9 cellular contexts compared by ENCODE assay signal in the genomic region with DNA sequence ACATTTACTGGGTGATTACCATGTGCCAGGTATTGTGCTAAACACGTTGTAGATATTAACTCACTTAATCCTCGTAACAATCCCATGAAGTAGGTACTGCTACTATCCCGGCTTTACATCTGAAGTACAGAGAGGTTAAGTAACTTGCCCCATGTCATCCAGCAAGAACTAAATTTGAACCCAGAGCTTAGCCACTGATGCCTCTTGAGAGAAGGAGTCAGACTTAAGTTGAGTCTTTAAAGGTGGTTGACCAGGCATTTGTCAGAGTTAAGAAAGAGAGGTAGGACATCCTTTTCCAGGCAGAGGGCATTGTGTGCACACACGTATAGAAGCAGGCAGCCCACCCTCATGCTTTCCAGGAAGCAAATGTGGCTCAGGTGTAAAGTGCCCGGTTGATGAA. TPM values are rescaled to one million over a fixed set of nuclear protein-coding genes. Genes with fewer than 3 reads are reported as not detected.
DNase-seq lines count a peak whose midpoint lies in the region; ATAC-seq and TF ChIP-seq lines count a peak whose summit lies in the region.
"Had no signal": no experiment of that assay in that cellular context is flagged by ENCODE, and none has a peak within 500 bp of the region (broad histone marks: within the 10 kb centered on the region; RNA-seq: fewer than 3 reads in every experiment).

No MANE protein-coding gene starts in this region.

- H3K27ac ChIP-seq in OCI-LY7 (ENCODE audit: low read depth, low read length, poor library complexity, severe bottlenecking) (peak overlapping the region; percentile 96), stomach smooth muscle (ENCODE audit: low read length) (peak overlapping the region; percentile 6), upper lobe of left lung (peak overlapping the region in 2 of 4 donors; percentile 75 to 78)

- H3K27me3 ChIP-seq in iPS-15b (ENCODE audit: control insufficient read depth, insufficient read depth, low read length): peaks cover 48% of the 10 kb centered on the region
- no peaks in the 10 kb centered on the region for H3K27me3 ChIP-seq in stomach smooth muscle (ENCODE audit: control insufficient read depth in 1 of 2, insufficient read depth in 2 of 2, low read length in 2 of 2)
- H3K27me3 ChIP-seq in upper lobe of left lung: no peaks in the 10 kb centered on the region
- H3K27me3 ChIP-seq: colonic mucosa had no signal

- H4K20me1 ChIP-seq in OCI-LY7 (ENCODE audit: insufficient read depth, low read length): peaks cover 9% of the 10 kb centered on the region; the same call in 1 of the 2 replicates

- H2AFZ ChIP-seq in OCI-LY7 (ENCODE audit: low read length): no peak overlapping the region

- H3K9me3 ChIP-seq in OCI-LY7 (ENCODE audit: low read length): peaks cover 14% of the 10 kb centered on the region
- no peaks in the 10 kb centered on the region for H3K9me3 ChIP-seq in iPS-15b (ENCODE audit: control insufficient read depth, insufficient read depth, low read length)
- H3K9me3 ChIP-seq in stomach smooth muscle (ENCODE audit: control insufficient read depth in 2 of 2, low read length in 2 of 2): no peaks in the 10 kb centered on the region
- H3K9me3 ChIP-seq in upper lobe of left lung: no peaks in the 10 kb centered on the region
- H3K9me3 ChIP-seq: colonic mucosa had no signal

- H3K4me3 Mint-ChIP-seq in activated naive CD4-positive, alpha-beta T cell treated with anti-CD3 and anti-CD28 coated beads for 36 hours: peak overlapping the region; percentile 87

- no peaks in the 10 kb centered on the region for H3K9me2 ChIP-seq in OCI-LY7 (ENCODE audit: insufficient read depth, low read length)

- intact Hi-C loops in activated naive CD4-positive, alpha-beta T cell treated with anti-CD3 and anti-CD28 coated beads for 36 hours (cut with micrococcal nuclease): loop anchor here (1.0 to 10.0 kb wide), 8 partner anchors 13 to 993 kb away; a partner anchor contains a TSS
- intact Hi-C loops in OCI-LY7 (cut with micrococcal nuclease; ENCODE audit: unreplicated experiment): loop anchor here (1.0 to 10.0 kb wide), 7 partner anchors 11 to 1557 kb away; a partner anchor contains a TSS

- POLR2A ChIA-PET in OCI-LY7 (lab: Charles Lee): interaction anchor here (0.6 to 2.2 kb wide), 10 partner anchors 8 to 903 kb away, joined by 3 to 19 read pairs (median 3); no protein-coding TSS in a partner anchor

- H3K27me3 Mint-ChIP-seq in activated naive CD4-positive, alpha-beta T cell treated with anti-CD3 and anti-CD28 coated beads for 36 hours (ENCODE audit: low read depth): peaks cover 8% of the 10 kb centered on the region

- H3K9ac ChIP-seq in iPS-15b (ENCODE audit: low read depth, low read length) (no peak overlapping the region), stomach smooth muscle (ENCODE audit: low read length in 2 of 2) (no peak overlapping the region)

- TF ChIP-seq EP300 in upper lobe of left lung (IDR thresholded peaks at IDR 0.05): no peak

- H3K4me1 ChIP-seq in OCI-LY7 (ENCODE audit: insufficient read depth, low read length, poor library complexity, severe bottlenecking) (peaks cover 59% of the 10 kb centered on the region), iPS-15b (ENCODE audit: control insufficient read depth, insufficient read depth, low read length) (no peaks in the 10 kb centered on the region), stomach smooth muscle (ENCODE audit: control insufficient read depth, insufficient read depth, low read length) (peaks cover 6% of the 10 kb centered on the region), upper lobe of left lung (peaks cover 11 to 29% (median 21%) of the 10 kb centered on the region in 4 donors)
- H3K4me1 ChIP-seq: colonic mucosa had no signal

- H3K4me3 ChIP-seq in OCI-LY7 (ENCODE audit: low read depth, low read length, poor library complexity, severe bottlenecking) (peak overlapping the region; percentile 76), iPS-15b (ENCODE audit: low read depth, low read length) (peak overlapping the region; percentile 51), stomach smooth muscle (ENCODE audit: low read length in 2 of 2) (peak overlapping the region in 1 of 2 donors; percentile 85), upper lobe of left lung (peak overlapping the region in 1 of 4 donors; percentile 73)

- no peak for TF ChIP-seq POLR2A in upper lobe of left lung (IDR thresholded peaks at IDR 0.05)

- no peaks in the 10 kb centered on the region for H3K9me3 Mint-ChIP-seq in activated naive CD4-positive, alpha-beta T cell treated with anti-CD3 and anti-CD28 coated beads for 36 hours

- H3K4me2 ChIP-seq in OCI-LY7 (ENCODE audit: low read length): peak overlapping the region; percentile 68

- peak overlapping the region; percentile 84 for H3K27ac Mint-ChIP-seq in activated naive CD4-positive, alpha-beta T cell treated with anti-CD3 and anti-CD28 coated beads for 36 hours

- TF ChIP-seq CTCF in OCI-LY7 (conservative IDR thresholded peaks at IDR 0.05; ENCODE audit: low read length) (no peak), upper lobe of left lung (IDR thresholded peaks at IDR 0.05) (no peak)

- WGBS in upper lobe of left lung, 2 donors: 84% methylated on average over 5 of the region's 5 CpGs

- BruUV-seq in OCI-LY7 (replicated peaks; lab: Mats Ljungman, UMichigan): TSS peak; percentile 88

- H3K4me1 Mint-ChIP-seq in activated naive CD4-positive, alpha-beta T cell treated with anti-CD3 and anti-CD28 coated beads for 36 hours (ENCODE audit: low read depth): peaks cover 62% of the 10 kb centered on the region

- H3K36me3 Mint-ChIP-seq in activated naive CD4-positive, alpha-beta T cell treated with anti-CD3 and anti-CD28 coated beads for 36 hours (ENCODE audit: low read depth): peaks cover 22% of the 10 kb centered on the region

- ATAC-seq in HG03460 (IDR thresholded peaks at IDR 0.05; ENCODE audit: unreplicated experiment) (no peak), upper lobe of left lung (ENCODE audit: low FRiP score in 2 of 2) (no peak)

- DNase-seq in activated naive CD4-positive, alpha-beta T cell treated with anti-CD3 and anti-CD28 coated beads for 36 hours: no peak
- no peak for DNase-seq in activated naive CD4-positive, alpha-beta T cell treated with Interleukin-2 at 50 U/mL for 16 hours
- DNase-seq in OCI-LY7 (ENCODE audit: low spot score): no peak
- no peak for DNase-seq in activated effector memory CD4-positive, alpha-beta T cell treated with Interleukin-2 at 50 U/mL for 16 hours
- no peak for DNase-seq in upper lobe of left lung

- peaks cover 38% of the 10 kb centered on the region for H3K79me2 ChIP-seq in OCI-LY7 (ENCODE audit: insufficient read depth, low read depth, low read length)

- CTCF ChIA-PET in activated naive CD4-positive, alpha-beta T cell treated with anti-CD3 and anti-CD28 coated beads for 36 hours (lab: Charles Lee): interaction anchor here (0.6 to 1.9 kb wide), 5 partner anchors 8 to 99 kb away, joined by 3 to 13 read pairs (median 4); no protein-coding TSS in a partner anchor
- CTCF ChIA-PET in OCI-LY7 (lab: Charles Lee; ENCODE audit: unreplicated experiment): interaction anchor here (1.5 kb wide), 1 partner anchor 21 kb away, joined by 5 read pairs; no protein-coding TSS in a partner anchor

- H3K36me3 ChIP-seq in OCI-LY7 (ENCODE audit: insufficient read depth, low read length) (peaks cover 37% of the 10 kb centered on the region), iPS-15b (ENCODE audit: control insufficient read depth, insufficient read depth, low read length) (no peaks in the 10 kb centered on the region), stomach smooth muscle (ENCODE audit: control insufficient read depth in 2 of 2, insufficient read depth in 2 of 2, low read length in 2 of 2) (no peaks in the 10 kb centered on the region), upper lobe of left lung (no peaks in the 10 kb centered on the region)
- H3K36me3 ChIP-seq: colonic mucosa had no signal

RNA-seq across cellular contexts. Expression of a gene that starts 0.4 kb away (rescaled TPM):
- total RNA-seq in activated naive CD4-positive, alpha-beta T cell treated with anti-CD3 and anti-CD28 coated beads for 36 hours: 10 to 100 TPM; 18.5 to 20.0 TPM
- total RNA-seq in OCI-LY7 (2014; rRNA removed; shearing (Covaris generic)): 92.0 and 103 TPM in 2 replicates
- total RNA-seq in OCI-LY7 (2022) (176 and 214 TPM in 2 replicates), upper lobe of left lung (10 to 100 TPM in 5 of 6 donors, 1 to 10 TPM in 1; 8.5 to 72.3 (median 28.3) TPM)
